Comparison of ENCODE assay signal across 14 cellular contexts in the genomic region with DNA sequence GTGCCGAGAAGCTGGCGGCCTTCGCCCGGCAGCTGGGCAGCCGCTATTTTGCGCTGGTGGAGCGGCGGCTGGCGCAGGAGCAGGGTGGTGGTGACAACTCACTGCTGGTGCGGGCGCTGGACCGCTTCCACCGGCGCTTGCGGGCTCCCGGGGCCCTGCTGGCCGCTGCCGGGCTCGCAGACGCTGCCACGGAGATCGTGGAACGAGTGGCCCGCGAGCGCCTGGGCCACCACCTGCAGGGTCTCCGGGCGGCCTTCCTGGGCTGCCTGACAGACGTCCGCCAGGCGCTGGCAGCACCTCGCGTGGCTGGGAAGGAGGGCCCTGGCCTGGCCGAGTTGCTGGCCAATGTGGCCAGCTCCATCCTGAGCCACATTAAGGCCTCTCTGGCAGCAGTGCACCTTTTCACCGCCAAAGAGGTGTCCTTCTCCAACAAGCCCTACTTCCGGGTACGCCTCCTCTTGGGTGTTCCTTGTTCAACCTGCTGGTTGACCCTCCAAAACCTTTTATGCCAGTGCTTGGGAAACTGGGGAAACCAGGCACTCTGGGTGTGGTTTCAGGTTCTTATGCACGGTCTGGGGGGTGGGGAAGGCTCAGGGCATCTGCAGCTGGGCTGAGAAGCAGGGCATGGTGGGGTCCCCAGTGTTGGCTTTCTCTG. TPM values are rescaled to one million over a fixed set of nuclear protein-coding genes. Genes with fewer than 3 reads are reported as not detected.
DNase-seq lines count a peak whose midpoint lies in the region; TF ChIP-seq lines count a peak whose summit lies in the region.
"Had no signal": no experiment of that assay in that cellular context is flagged by ENCODE, and none has a peak within 500 bp of the region (broad histone marks: within the 10 kb centered on the region; RNA-seq: fewer than 3 reads in every experiment).

No MANE protein-coding gene starts in this region.

- H3K9ac ChIP-seq in H9 (ENCODE audit: extremely low read depth, insufficient read length, low read length) = no peak overlapping the region

- POLR2A ChIA-PET in PC-9 (lab: Charles Lee; ENCODE audit: unreplicated experiment) = interaction anchor here (0.6 kb wide), 2 partner anchors 74 to 99 kb away, joined by 3 to 4 read pairs; no protein-coding TSS in a partner anchor

- H3K79me1 ChIP-seq in H9 (ENCODE audit: insufficient read depth, low read depth, low read length, poor library complexity, severe bottlenecking) = no peaks in the 10 kb centered on the region

- intact Hi-C loops in PC-9 (cut with micrococcal nuclease; ENCODE audit: unreplicated experiment) = no loop called here
- intact Hi-C loops in spleen (cut with DNase I; ENCODE audit: low total_unique reads) = no loop called here

- H3K36me3 Mint-ChIP-seq in H9 (ENCODE audit: insufficient read depth in 1 of 3, low read depth in 3 of 3) = peaks cover 2 to 12% (median 9%) of the 10 kb centered on the region in 3 experiments; a peak in 6 of 7 replicates

- TF ChIP-seq POLR2A in spleen (IDR thresholded peaks at IDR 0.05) = no peak

- no peak overlapping the region for H4K8ac ChIP-seq in H9 (replicated peaks; ENCODE audit: insufficient read length, low read depth, low read length)

- H3K14ac ChIP-seq in H9 (ENCODE audit: insufficient read depth, low read length) = no peak overlapping the region

- H3K27ac ChIP-seq in H9 (ENCODE audit: insufficient read length, low read depth, low read length) (no peak overlapping the region), PC-9 (no peak overlapping the region), esophagus (ENCODE audit: low read depth in 2 of 2, low read length in 1 of 2) (peak overlapping the region; percentile 38 to 63), spleen (no peak overlapping the region), osteoblast (ENCODE audit: low read depth, low read length) (no peak overlapping the region)

- H2BK120ac ChIP-seq in H9 (ENCODE audit: low read depth, low read length, poor library complexity, severe bottlenecking) = no peak overlapping the region

- peaks cover 13% of the 10 kb centered on the region for H3K23me2 ChIP-seq in H9 (ENCODE audit: insufficient read length, low read depth, low read length, poor library complexity, severe bottlenecking)

- no peak overlapping the region for H4K5ac ChIP-seq in H9 (ENCODE audit: insufficient read length, low read depth, low read length)

- H3K27me3 ChIP-seq in H9 (ENCODE audit: insufficient read depth, low read length) (no peaks in the 10 kb centered on the region), PC-9 (ENCODE audit: insufficient read depth, low read depth) (no peaks in the 10 kb centered on the region), esophagus (ENCODE audit: control insufficient read depth in 1 of 2, insufficient read depth in 2 of 2, low read length in 2 of 2) (no peaks in the 10 kb centered on the region), spleen (replicated peaks in 1 of 7) (no peaks in the 10 kb centered on the region), osteoblast (ENCODE audit: insufficient read depth, low read length) (no peaks in the 10 kb centered on the region)

- no peak overlapping the region for H2AK5ac ChIP-seq in H9 (ENCODE audit: insufficient read length, low read length)

- no peak overlapping the region for H2BK12ac ChIP-seq in H9 (ENCODE audit: insufficient read length, low read depth, low read length)

- H2BK15ac ChIP-seq in H9 (ENCODE audit: low read depth, low read length) = no peak overlapping the region

- peak; percentile 31 for DNase-seq in H9
- peak; percentile 46 to 80 for DNase-seq in PC-9
- DNase-seq in spleen = peak; percentile 75
- DNase-seq in osteoblast (ENCODE audit: insufficient read length, low spot score, missing footprints) = no peak
- DNase-seq in COLO668 (lab: John Stamatoyannopoulos, UW; ENCODE audit: unreplicated experiment) = no peak
- DNase-seq in HuH-7 (ENCODE audit: low spot score) = no peak
- DNase-seq: CD4-positive, alpha-beta memory T cell; DMS153; NCI-H1092 treated with DMSO at 0.1 percent for 48 hours; NCI-H146; NCI-H2029; NCI-H2227 treated with DMSO at 0.1 percent for 48 hours; NCI-H510A had no signal

- no peaks in the 10 kb centered on the region for H4K20me1 ChIP-seq in H9 (ENCODE audit: control insufficient read depth, insufficient read depth, insufficient read length)
- no peaks in the 10 kb centered on the region; the same call in 1 of the 2 replicates for H4K20me1 ChIP-seq in PC-9 (ENCODE audit: insufficient read depth)
- peaks cover 15% of the 10 kb centered on the region for H4K20me1 ChIP-seq in osteoblast (ENCODE audit: insufficient read depth, low read length)

- H3K9me2 ChIP-seq in PC-9 (ENCODE audit: insufficient read depth) = no peaks in the 10 kb centered on the region

- no peaks in the 10 kb centered on the region for H3K4me1 ChIP-seq in H9 (ENCODE audit: insufficient read depth, low read length)
- peaks cover 24% of the 10 kb centered on the region for H3K4me1 ChIP-seq in PC-9 (replicated peaks; ENCODE audit: insufficient read depth)
- peaks cover 7 to 33% of the 10 kb centered on the region in 2 donors for H3K4me1 ChIP-seq in esophagus (ENCODE audit: control insufficient read depth in 2 of 2, insufficient read depth in 2 of 2, low read length in 1 of 2)
- H3K4me1 ChIP-seq in spleen = peaks cover 28 to 50% (median 38%) of the 10 kb centered on the region in 6 donors
- peaks cover 14% of the 10 kb centered on the region for H3K4me1 ChIP-seq in osteoblast (ENCODE audit: insufficient read depth, low read length)

- no peaks in the 10 kb centered on the region for H3K9me3 ChIP-seq in H9 (ENCODE audit: control insufficient read depth, low read depth, low read length)
- H3K9me3 ChIP-seq in PC-9 (ENCODE audit: insufficient read depth, low read depth) = no peaks in the 10 kb centered on the region
- H3K9me3 ChIP-seq in esophagus (ENCODE audit: control insufficient read depth in 2 of 2, insufficient read depth in 1 of 2, low read depth in 1 of 2, low read length in 1 of 2) = no peaks in the 10 kb centered on the region
- no peaks in the 10 kb centered on the region for H3K9me3 ChIP-seq in spleen
- no peaks in the 10 kb centered on the region for H3K9me3 ChIP-seq in osteoblast (ENCODE audit: low read depth, low read length)

- H3K79me2 ChIP-seq in H9 (ENCODE audit: insufficient read depth, low read length) (no peaks in the 10 kb centered on the region), PC-9 (ENCODE audit: low read depth) (peaks cover 8% of the 10 kb centered on the region; the same call in 1 of the 2 replicates), osteoblast (ENCODE audit: insufficient read depth, low read length) (peaks cover 13% of the 10 kb centered on the region)

- H2BK5ac ChIP-seq in H9 (ENCODE audit: insufficient read length, low read length) = no peak overlapping the region

- no peak overlapping the region for H3T11ph ChIP-seq in H9 (ENCODE audit: low read length)

- TF ChIP-seq CTCF in H9 (conservative IDR thresholded peaks at IDR 0.05) (no peak), PC-9 (conservative IDR thresholded peaks at IDR 0.05) (no peak), spleen (IDR thresholded peaks at IDR 0.05 in 8 of 11, conservative IDR thresholded peaks at IDR 0.05 in 3 of 11) (peak in 1 of 11 experiments; percentile 11), osteoblast (IDR thresholded peaks at IDR 0.05; ENCODE audit: extremely low read depth, low read depth, low read length) (no peak)

- BruUV-seq in PC-9 (replicated peaks; lab: Mats Ljungman, UMichigan) = no TSS peak

- H3K4me3 ChIP-seq in PC-9 (no peak overlapping the region), esophagus (ENCODE audit: low read depth in 1 of 2, low read length in 2 of 2) (no peak overlapping the region), spleen (no peak overlapping the region), osteoblast (ENCODE audit: insufficient read depth, low read length) (no peak overlapping the region)

- H3K23ac ChIP-seq in H9 (ENCODE audit: insufficient read length, low read depth, low read length) = no peak overlapping the region

- no CpG with 5 or more reads among the region's 38 CpGs for WGBS in H9 (ENCODE audit: extremely low coverage, insufficient read length, low lambda C conversion rate)
- WGBS in esophagus, 2 donors = 89 to 91% methylated on average over 34 to 38 of the region's 38 CpGs
- WGBS in spleen, 5 donors = 88 to 95% (median 94%) methylated on average over 14 to 38 of the region's 38 CpGs

- H3K4ac ChIP-seq in H9 (ENCODE audit: low read depth, low read length) = no peak overlapping the region

- H3K36me3 ChIP-seq in PC-9 (ENCODE audit: low read depth) (no peaks in the 10 kb centered on the region), esophagus (ENCODE audit: control insufficient read depth in 2 of 2, insufficient read depth in 2 of 2, low read length in 1 of 2) (peaks cover 0 to 31% of the 10 kb centered on the region in 2 donors), spleen (peaks cover 0 to 60% (median 36%) of the 10 kb centered on the region in 6 donors), osteoblast (ENCODE audit: insufficient read depth, low read length) (peaks cover 3% of the 10 kb centered on the region)

- peaks cover 33% of the 10 kb centered on the region for H3F3A ChIP-seq in PC-9 (ENCODE audit: insufficient read depth, low read depth)

- H3K4me2 ChIP-seq in H9 (ENCODE audit: insufficient read depth, insufficient read length, low read length) = no peak overlapping the region
- no peak overlapping the region for H3K4me2 ChIP-seq in PC-9
- no peak overlapping the region for H3K4me2 ChIP-seq in osteoblast (ENCODE audit: insufficient read depth, low read length)

- H3K56ac ChIP-seq in H9 (ENCODE audit: insufficient read length, low read depth, low read length) = no peak overlapping the region

- peaks cover 14 to 19% of the 10 kb centered on the region in 2 experiments for H3K4me1 Mint-ChIP-seq in H9

- no peak overlapping the region for H2AFZ ChIP-seq in H9 (ENCODE audit: low read length)
- H2AFZ ChIP-seq in PC-9 = no peak overlapping the region
- H2AFZ ChIP-seq in osteoblast (ENCODE audit: low read length) = no peak overlapping the region

- H3K27ac Mint-ChIP-seq in H9 = no peak overlapping the region
- H3K27ac Mint-ChIP-seq: CD4-positive, alpha-beta memory T cell had no signal

- H2BK20ac ChIP-seq in H9 (ENCODE audit: low read depth, low read length, poor library complexity, severe bottlenecking) = no peak overlapping the region

- H3K4me3 Mint-ChIP-seq in H9 = no peak overlapping the region
- H3K4me3 Mint-ChIP-seq: CD4-positive, alpha-beta memory T cell had no signal

- H3K27me3 Mint-ChIP-seq in H9 (ENCODE audit: low read depth) = no peaks in the 10 kb centered on the region
- H3K27me3 Mint-ChIP-seq: CD4-positive, alpha-beta memory T cell had no signal

- no peak overlapping the region for H3K18ac ChIP-seq in H9 (ENCODE audit: insufficient read length, low read depth, low read length)

- CTCF ChIA-PET in PC-9 (lab: Charles Lee) = interaction anchor here (0.5 kb wide), 1 partner anchor 412 kb away, joined by 4 read pairs; no protein-coding TSS in a partner anchor

- no peaks in the 10 kb centered on the region for H3K9me3 Mint-ChIP-seq in H9

- H4K91ac ChIP-seq in H9 (ENCODE audit: insufficient read length, low read depth, low read length) = no peak overlapping the region

RNA-seq across cellular contexts. Expression of a gene that starts 3.1 kb away (rescaled TPM):
- 74.8 and 76.1 TPM in 2 replicates for total RNA-seq in H9 (2021)
- 49.5 and 72.3 TPM in 2 replicates for total RNA-seq in PC-9 (2021)
- 10 to 100 TPM; 48.3 to 68.3 TPM for polyA plus RNA-seq in esophagus
- total RNA-seq in spleen = 10 to 100 TPM in 6 of 7 donors, 1 to 10 TPM in 1; 8.9 to 29.7 (median 13.9) TPM
- polyA plus RNA-seq in spleen = 10 to 100 TPM; 14.1 to 16.9 (median 14.5) TPM
- total RNA-seq in osteoblast = 8.8 and 10.1 TPM in 2 replicates

RNA-seq across cellular contexts. Expression of a gene that starts 8.9 kb away (rescaled TPM):
- total RNA-seq in H9 (2021) (18.3 and 19.0 TPM in 2 replicates), PC-9 (2021) (13.7 and 22.3 TPM in 2 replicates), spleen (10 to 100 TPM in 4 of 7 donors, 1 to 10 TPM in 3; 7.9 to 16.4 (median 10.2) TPM), osteoblast (12.3 and 12.4 TPM in 2 replicates)
- polyA plus RNA-seq in esophagus (10 to 100 TPM; 12.4 to 13.3 TPM), spleen (10 to 100 TPM; 19.1 to 21.1 (median 19.2) TPM)

RNA-seq across cellular contexts. Expression of a gene that starts 12.6 kb away (rescaled TPM):
- total RNA-seq in H9 (2021) (94.7 and 98.5 TPM in 2 replicates), PC-9 (2021) (113 and 279 TPM in 2 replicates), spleen (100 to 1,000 TPM; 103 to 570 (median 146) TPM), osteoblast (122 and 153 TPM in 2 replicates)
- polyA plus RNA-seq in esophagus (10 to 100 TPM; 62.3 to 70.4 TPM), spleen (100 to 1,000 TPM; 118 to 157 (median 152) TPM)

RNA-seq across cellular contexts. Expression of a gene that starts 13.3 kb away (rescaled TPM):
- total RNA-seq in H9 (2021) (898 and 954 TPM in 2 replicates), PC-9 (2021) (973 and 1,165 TPM in 2 replicates), spleen (1,000 to 10,000 TPM in 1 of 7 donors, 100 to 1,000 TPM in 6; 528 to 1,008 (median 809) TPM), osteoblast (94.3 and 118 TPM in 2 replicates)
- polyA plus RNA-seq in esophagus (100 to 1,000 TPM; 789 to 817 TPM), spleen (1,000 to 10,000 TPM; 1,501 to 2,170 (median 2,090) TPM)

RNA-seq across cellular contexts. Expression of a gene that starts 13.5 kb away (rescaled TPM):
- total RNA-seq in H9 (2021) (66.7 and 73.4 TPM in 2 replicates), PC-9 (2021) (84.5 and 95.0 TPM in 2 replicates), spleen (10 to 100 TPM; 31.9 to 51.2 (median 40.8) TPM), osteoblast (37.4 and 41.6 TPM in 2 replicates)
- polyA plus RNA-seq in esophagus (10 to 100 TPM; 18.9 to 44.3 TPM), spleen (10 to 100 TPM; 20.0 to 42.4 (median 30.8) TPM)

Comparison
In these comparisons a context has a peak if more than half of its experiments do, and no peak if none do; other contexts are left out.
1. DNase-seq: peak in H9 (single experiment), PC-9 (2 of 2) and spleen (single experiment); none in osteoblast (single experiment), COLO668 (single experiment) and HuH-7 (single experiment).
2. H3K27ac ChIP-seq: peak in esophagus (2 of 2); none in H9 (single experiment), PC-9 (single experiment), spleen (0 of 8) and osteoblast (single experiment).